In the genomic region with DNA sequence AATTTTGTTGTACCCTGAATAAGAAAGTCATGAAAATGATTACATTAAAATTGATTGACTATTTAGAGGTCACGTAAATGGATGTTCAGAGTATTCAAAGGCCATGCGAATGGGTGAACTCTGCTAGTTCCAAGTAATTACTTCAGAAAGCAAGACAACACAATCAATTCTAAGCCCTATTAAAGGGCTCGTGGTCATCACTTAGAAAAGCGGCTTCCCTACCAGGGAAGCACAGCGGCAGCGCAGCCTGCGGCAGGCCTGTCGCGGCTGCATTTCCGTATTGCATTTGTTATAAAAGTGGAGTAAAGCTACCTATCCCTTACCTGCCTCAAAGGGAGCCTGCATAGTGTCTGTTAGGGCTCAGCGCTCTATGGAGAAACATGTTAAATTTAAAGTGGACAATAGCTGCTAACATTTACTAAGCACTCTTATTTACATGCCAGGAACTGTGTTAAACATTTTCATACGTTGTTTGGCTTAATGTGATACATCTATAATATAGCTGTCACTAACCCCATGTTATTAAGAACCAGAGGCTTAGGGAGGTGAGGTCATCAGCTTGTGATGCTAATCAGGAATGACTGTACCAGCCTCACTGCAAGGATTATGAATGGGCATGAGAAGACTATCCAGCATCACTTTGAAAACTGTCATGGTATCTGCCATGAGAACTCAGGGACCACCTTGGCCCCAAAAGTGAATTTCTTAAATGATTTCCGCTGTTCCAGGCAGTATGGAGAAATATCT, we compare ENCODE assay signal across 13 cellular contexts.
DNase-seq lines count a peak whose midpoint lies in the region; ATAC-seq and TF ChIP-seq lines count a peak whose summit lies in the region.
"Had no signal": no experiment of that assay in that cellular context is flagged by ENCODE, and none has a peak within 500 bp of the region (broad histone marks: within the 10 kb centered on the region; RNA-seq: fewer than 3 reads in every experiment).

No MANE protein-coding gene starts in this region.

- no peak overlapping the region for H3K4me3 ChIP-seq in CD8-positive, alpha-beta memory T cell (ENCODE audit: low read length)
- no peak overlapping the region for H3K4me3 ChIP-seq in BE2C (ENCODE audit: low read depth, low read length)
- H3K4me3 ChIP-seq: ascending aorta, mucosa of descending colon, right atrium auricular region had no signal

- H3K27me3 ChIP-seq in CD8-positive, alpha-beta memory T cell (ENCODE audit: insufficient read depth, low read length, poor library complexity, severe bottlenecking), result no peaks in the 10 kb centered on the region
- H3K27me3 ChIP-seq in BE2C, result no peaks in the 10 kb centered on the region
- H3K27me3 ChIP-seq: ascending aorta, right atrium auricular region had no signal

- peaks cover 37% of the 10 kb centered on the region for H3K36me3 ChIP-seq in CD8-positive, alpha-beta memory T cell (ENCODE audit: insufficient read depth, low read length)
- H3K36me3 ChIP-seq in BE2C, result no peaks in the 10 kb centered on the region
- H3K36me3 ChIP-seq: ascending aorta had no signal

- peaks cover 95% of the 10 kb centered on the region for H3K4me1 ChIP-seq in CD8-positive, alpha-beta memory T cell (ENCODE audit: insufficient read depth, low read length)
- no peaks in the 10 kb centered on the region for H3K4me1 ChIP-seq in BE2C
- H3K4me1 ChIP-seq: ascending aorta had no signal

- peak overlapping the region in 7 of 8 donors; percentile 66 to 95 (median 92) for H3K27ac Mint-ChIP-seq in CD8-positive, alpha-beta memory T cell
- peak overlapping the region; percentile 61 for H3K27ac Mint-ChIP-seq in activated B cell treated with CpG ODN at 0.5 μM for 24 hours

- no peaks in the 10 kb centered on the region for H3K9me3 Mint-ChIP-seq in CD8-positive, alpha-beta memory T cell
- no peaks in the 10 kb centered on the region for H3K9me3 Mint-ChIP-seq in activated B cell treated with CpG ODN at 0.5 μM for 24 hours

- TF ChIP-seq CTCF in activated B cell treated with CpG ODN at 0.5 μM for 24 hours (IDR thresholded peaks at IDR 0.05), result no peak
- TF ChIP-seq CTCF in BE2C (IDR thresholded peaks at IDR 0.05; ENCODE audit: low read depth, low read length), result no peak

- POLR2A ChIA-PET in CD8-positive, alpha-beta memory T cell (lab: Charles Lee), result interaction anchor here (0.6 kb wide), 1 partner anchor 29 kb away, joined by 7 read pairs; no protein-coding TSS in a partner anchor
- POLR2A ChIA-PET in activated B cell treated with CpG ODN at 0.5 μM for 24 hours (lab: Charles Lee), result interaction anchor here (0.5 kb wide), 1 partner anchor 28 kb away, joined by 3 read pairs; no protein-coding TSS in a partner anchor

- ATAC-seq in activated B cell treated with CpG ODN at 0.5 μM for 24 hours (ENCODE audit: low read depth), result no peak
- no peak for ATAC-seq in GM18909 (IDR thresholded peaks at IDR 0.05; ENCODE audit: poor library complexity, unreplicated experiment)
- ATAC-seq in GM18511 (IDR thresholded peaks at IDR 0.05; ENCODE audit: unreplicated experiment), result no peak
- ATAC-seq: mucosa of descending colon had no signal

- CTCF ChIA-PET in CD8-positive, alpha-beta memory T cell (lab: Charles Lee), result no interaction called here
- CTCF ChIA-PET in activated B cell treated with CpG ODN at 0.5 μM for 24 hours (lab: Charles Lee), result no interaction called here

- peak overlapping the region in 6 of 7 donors; percentile 33 to 79 (median 65) for H3K4me3 Mint-ChIP-seq in CD8-positive, alpha-beta memory T cell
- H3K4me3 Mint-ChIP-seq in activated B cell treated with CpG ODN at 0.5 μM for 24 hours, result no peak overlapping the region

- H3K27me3 Mint-ChIP-seq in CD8-positive, alpha-beta memory T cell, result no peaks in the 10 kb centered on the region
- no peaks in the 10 kb centered on the region for H3K27me3 Mint-ChIP-seq in activated B cell treated with CpG ODN at 0.5 μM for 24 hours

- peaks cover 100% of the 10 kb centered on the region in 3 donors for H3K4me1 Mint-ChIP-seq in CD8-positive, alpha-beta memory T cell
- H3K4me1 Mint-ChIP-seq in activated B cell treated with CpG ODN at 0.5 μM for 24 hours, result peaks cover 85% of the 10 kb centered on the region

- DNase-seq in AG08395 (ENCODE audit: low spot score) (peak; percentile 29), activated B cell treated with CpG ODN at 0.5 μM for 24 hours (no peak), islet precursor cell (peak; percentile 27), BE2C (no peak), 8988T (no peak)
- no peak for DNase-seq in CD8-positive, alpha-beta memory T cell
- DNase-seq: mucosa of descending colon, NCI-H524 treated with DMSO at 0.1 percent for 48 hours, SHP77 treated with DMSO at 0.1 percent for 48 hours had no signal

- intact Hi-C loops in activated B cell treated with CpG ODN at 0.5 μM for 24 hours (cut with micrococcal nuclease), result no loop called here

- H3K36me3 Mint-ChIP-seq in CD8-positive, alpha-beta memory T cell, result peaks cover 17 to 90% (median 43%) of the 10 kb centered on the region in 3 donors
- H3K36me3 Mint-ChIP-seq in activated B cell treated with CpG ODN at 0.5 μM for 24 hours (ENCODE audit: low read depth), result peaks cover 91% of the 10 kb centered on the region

- H3K27ac ChIP-seq in CD8-positive, alpha-beta memory T cell (ENCODE audit: low read depth, low read length), result no peak overlapping the region
- H3K27ac ChIP-seq: ascending aorta, right atrium auricular region had no signal

- H3K9me3 ChIP-seq in CD8-positive, alpha-beta memory T cell (ENCODE audit: low read length), result no peaks in the 10 kb centered on the region
- no peaks in the 10 kb centered on the region for H3K9me3 ChIP-seq in BE2C
- H3K9me3 ChIP-seq: ascending aorta, mucosa of descending colon had no signal

Comparison
In these comparisons a context has a peak if more than half of its experiments do, and no peak if none do; other contexts are left out.
1. DNase-seq: peak in AG08395 (single experiment) and islet precursor cell (single experiment); none in CD8-positive, alpha-beta memory T cell (0 of 5), activated B cell treated with CpG ODN at 0.5 μM for 24 hours (single experiment), BE2C (single experiment) and 8988T (single experiment).